In genomic region chr9:77977210-77977611, GRCh38 we compare ENCODE assay signal across 8 cellular contexts. TPM values are rescaled to one million over a fixed set of nuclear protein-coding genes. Genes with fewer than 3 reads are reported as not detected.
DNase-seq lines count a peak whose midpoint lies in the region; ATAC-seq and TF ChIP-seq lines count a peak whose summit lies in the region.

No MANE protein-coding gene starts in this region.

- intact Hi-C loops in colonic mucosa (cut with DNase I), result loop anchor here (5.0 kb wide), 1 partner anchor 55 kb away; the partner anchor contains the start of gene GNAQ

- H3K4me1 ChIP-seq in colonic mucosa (peaks cover 11% of the 10 kb centered on the region), liver (ENCODE audit: control insufficient read depth in 4 of 4, insufficient read depth in 4 of 4, low read length in 3 of 4) (peaks cover 4 to 31% (median 19%) of the 10 kb centered on the region in 4 donors)

- CTCF ChIA-PET in RWPE1 (lab: Yijun Ruan, JAX), result interaction anchor here (0.5 to 1.1 kb wide), 5 partner anchors 14 to 431 kb away, joined by 3 read pairs; no protein-coding TSS in a partner anchor

- TF ChIP-seq RAD21 in liver (IDR thresholded peaks at IDR 0.05), result peak; percentile 89 to 90

- in situ Hi-C loops in KBM-7 (cut with MboI; ENCODE audit: low pct_unique_long_range_greater_than_20kb, low sequenced_read_pairs), result no loop called here

- H3K36me3 ChIP-seq in colonic mucosa, result no peaks in the 10 kb centered on the region
- H3K36me3 ChIP-seq in liver (ENCODE audit: control insufficient read depth in 4 of 4, insufficient read depth in 3 of 4, low read depth in 1 of 4, low read length in 3 of 4), result peaks cover 0 to 3% (median 0%) of the 10 kb centered on the region in 4 donors

- no peak for ATAC-seq in GM19452 (IDR thresholded peaks at IDR 0.05; ENCODE audit: unreplicated experiment)

- H3K9me3 ChIP-seq in colonic mucosa (no peaks in the 10 kb centered on the region), liver (ENCODE audit: control insufficient read depth in 4 of 4, low read length in 3 of 4) (no peaks in the 10 kb centered on the region)

- H3K27me3 ChIP-seq in colonic mucosa (no peaks in the 10 kb centered on the region), liver (ENCODE audit: control insufficient read depth in 4 of 4, insufficient read depth in 4 of 4, low read length in 3 of 4) (no peaks in the 10 kb centered on the region)

- H3K27ac ChIP-seq in colonic mucosa, result peak overlapping the region; percentile 76
- no peak overlapping the region for H3K27ac ChIP-seq in liver (ENCODE audit: low read depth in 1 of 2, low read length in 2 of 2)
- H3K27ac ChIP-seq in RWPE1, result no peak overlapping the region

- peak; percentile 60 for TF ChIP-seq CTCF in WI38 (IDR thresholded peaks at IDR 0.05; ENCODE audit: low read depth, low read length)
- peak; percentile 51 for TF ChIP-seq CTCF in colonic mucosa (IDR thresholded peaks at IDR 0.05)
- TF ChIP-seq CTCF in liver (IDR thresholded peaks at IDR 0.05; ENCODE audit: low read depth, low read length, missing input control), result peak; percentile 60
- TF ChIP-seq CTCF in RWPE1 (conservative IDR thresholded peaks at IDR 0.05; ENCODE audit: low read depth), result no peak

- no peak overlapping the region for H3K9ac ChIP-seq in colonic mucosa (ENCODE audit: low read depth in 2 of 2, low read length in 2 of 2)
- H3K9ac ChIP-seq in liver (ENCODE audit: low read depth in 1 of 2, low read length in 2 of 2), result no peak overlapping the region

- H3K4me3 ChIP-seq in WI38 (ENCODE audit: low read depth, low read length) (no peak overlapping the region), colonic mucosa (no peak overlapping the region), liver (ENCODE audit: low read depth in 1 of 3, low read length in 3 of 3) (no peak overlapping the region)

- DNase-seq in DMS153 (lab: John Stamatoyannopoulos, UW) (peak; percentile 48), KBM-7 (peak; percentile 96), colonic mucosa (peak; percentile 77), RWPE1 (ENCODE audit: low spot score) (no peak)
- peak; percentile 7 for DNase-seq in stimulated activated CD8-positive, alpha-beta memory T cell treated with anti-CD3 and anti-CD28 coated beads, Interleukin-4, amount 100 ng/mL, for 24 hours (ENCODE audit: low read depth)

- WGBS in liver, result 50% methylated on average over 4 of the region's 4 CpGs

- POLR2A ChIA-PET in RWPE1 (lab: Yijun Ruan, JAX; ENCODE audit: low non-redundant PET), result no interaction called here

TF ChIP-seq in liver, 16 proteins besides CTCF, POLR2A, EP300 and RAD21:
- TF ChIP-seq ATF3 (IDR thresholded peaks at IDR 0.05) (no peak), YY1 (IDR thresholded peaks at IDR 0.05) (peak; percentile 65), NR2F2 (IDR thresholded peaks at IDR 0.05) (peak; percentile 58), RXRA (IDR thresholded peaks at IDR 0.05) (peak in 1 of 2 donors; percentile 48)

RNA-seq across cellular contexts. Expression of gene GNAQ, which starts 54.4 kb away (rescaled TPM):
- total RNA-seq in colonic mucosa (100 to 1,000 TPM in 1 of 2 donors, 10 to 100 TPM in 1; 75.6 to 105 TPM), liver (10 to 100 TPM; 15.7 to 19.6 TPM)
- 1 to 10 TPM; 6.8 to 9.5 TPM for polyA plus RNA-seq in liver
